14 cellular contexts compared by ENCODE assay signal in genomic region chr5:111211341-111211740, GRCh38.
A peak's percentile ranks its signal among the peaks of the same experiment; 100 is the strongest.
DNase-seq lines count a peak whose midpoint lies in the region; ATAC-seq and TF ChIP-seq lines count a peak whose summit lies in the region.
"Had no signal": no experiment of that assay in that cellular context is flagged by ENCODE, and none has a peak within 500 bp of the region (broad histone marks: within the 10 kb centered on the region; RNA-seq: fewer than 3 reads in every experiment).

No MANE protein-coding gene starts in this region.

- TF ChIP-seq POLR2A in GM18505 (IDR thresholded peaks at IDR 0.05; ENCODE audit: borderline replicate concordance, extremely low read depth, insufficient read depth, insufficient read length), result no peak

- H3K27ac ChIP-seq in KOPT-K1 (ENCODE audit: low read depth, low read length, poor library complexity, severe bottlenecking), result peak overlapping the region; percentile 35
- H3K27ac ChIP-seq: neural progenitor cell, skin epidermis had no signal

- DNase-seq in activated effector memory CD4-positive, alpha-beta T cell treated with anti-CD3 and anti-CD28 coated beads, Interleukin-2, amount 50 U/mL, for 16 hours, result no peak
- DNase-seq in stimulated activated naive CD4-positive, alpha-beta T cell treated with Interleukin-2 at 50 U/mL for 16 hours (lab: John Stamatoyannopoulos, UW), result no peak
- DNase-seq: Calu3, cortex of kidney, kidney glomerular epithelial cell, NCI-H2171 treated with DMSO at 0.1 percent for 48 hours had no signal

- H3K36me3 ChIP-seq in KOPT-K1 (ENCODE audit: insufficient read depth, low read length), result no peaks in the 10 kb centered on the region
- H3K36me3 ChIP-seq: neural progenitor cell had no signal

- ATAC-seq in GM18505 (IDR thresholded peaks at IDR 0.05; ENCODE audit: unreplicated experiment) (peak; percentile 98), GM19395 (IDR thresholded peaks at IDR 0.05; ENCODE audit: unreplicated experiment) (peak; percentile 95), HG02884 (IDR thresholded peaks at IDR 0.05; ENCODE audit: unreplicated experiment) (peak; percentile 98), HG02970 (IDR thresholded peaks at IDR 0.05; ENCODE audit: low FRiP score, unreplicated experiment) (no peak), HG03439 (IDR thresholded peaks at IDR 0.05; ENCODE audit: unreplicated experiment) (no peak)

- H3K9me3 ChIP-seq in KOPT-K1 (ENCODE audit: insufficient read depth, low read length, poor library complexity, severe bottlenecking), result peaks cover 4% of the 10 kb centered on the region

Comparison
In these comparisons a context has a peak if more than half of its experiments do, and no peak if none do; other contexts are left out.
1. ATAC-seq: peak in GM18505 (single experiment), GM19395 (single experiment) and HG02884 (single experiment); none in HG02970 (single experiment) and HG03439 (single experiment).